1 cellular context compared by ENCODE assay signal in genomic region chr9:113964740-113965095, GRCh38.
TF ChIP-seq lines count a peak whose summit lies in the region.

No MANE protein-coding gene starts in this region.

TF ChIP-seq in SK-N-SH, 30 proteins besides CTCF, POLR2A, EP300 and RAD21 (continued from another document):
- TF ChIP-seq, protein P1, sequence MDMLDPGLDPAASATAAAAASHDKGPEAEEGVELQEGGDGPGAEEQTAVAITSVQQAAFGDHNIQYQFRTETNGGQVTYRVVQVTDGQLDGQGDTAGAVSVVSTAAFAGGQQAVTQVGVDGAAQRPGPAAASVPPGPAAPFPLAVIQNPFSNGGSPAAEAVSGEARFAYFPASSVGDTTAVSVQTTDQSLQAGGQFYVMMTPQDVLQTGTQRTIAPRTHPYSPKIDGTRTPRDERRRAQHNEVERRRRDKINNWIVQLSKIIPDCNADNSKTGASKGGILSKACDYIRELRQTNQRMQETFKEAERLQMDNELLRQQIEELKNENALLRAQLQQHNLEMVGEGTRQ (IDR thresholded peaks at IDR 0.05; ENCODE audit: borderline replicate concordance, low read depth, low read length), result no peak
- no peak for TF ChIP-seq RCOR1 (IDR thresholded peaks at IDR 0.05; ENCODE audit: low read length)
